In the genomic region with DNA sequence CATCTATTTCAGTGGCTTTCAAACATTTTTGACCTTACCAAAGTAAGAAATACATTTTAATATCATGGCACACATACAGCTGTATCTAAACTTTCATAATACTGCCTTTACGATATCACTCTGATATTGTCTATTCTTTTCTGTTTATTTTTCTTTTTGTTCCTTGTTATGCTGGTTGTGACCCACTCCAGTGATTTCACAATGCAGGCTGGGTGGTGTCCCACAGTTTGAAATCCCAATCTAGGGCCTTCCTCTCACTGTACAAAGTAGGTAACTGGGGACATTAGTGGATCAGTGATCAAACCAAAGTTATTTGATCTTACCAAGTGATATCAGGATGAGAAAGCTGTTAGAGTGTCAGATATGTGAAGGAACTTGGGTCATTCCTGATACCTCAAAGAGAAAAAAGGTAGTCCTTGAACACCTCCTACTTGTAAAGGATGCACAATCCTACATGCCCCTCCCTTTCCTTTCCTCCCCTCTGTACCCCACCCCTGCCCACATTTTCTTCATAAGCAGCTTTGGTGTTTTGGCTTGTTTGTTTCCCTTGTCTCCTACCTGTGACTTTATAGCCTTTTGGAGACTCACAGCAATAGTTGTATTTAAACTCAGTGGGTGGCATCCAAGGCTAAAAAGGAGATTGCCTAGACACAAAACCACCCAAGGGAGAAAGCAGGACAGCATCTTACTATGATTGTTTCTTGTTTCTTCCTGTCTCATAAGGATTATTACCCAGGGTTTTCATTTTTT, we compare ENCODE assay signal across 15 cellular contexts.
DNase-seq lines count a peak whose midpoint lies in the region; ATAC-seq and TF ChIP-seq lines count a peak whose summit lies in the region.
"Had no signal": no experiment of that assay in that cellular context is flagged by ENCODE, and none has a peak within 500 bp of the region (broad histone marks: within the 10 kb centered on the region; RNA-seq: fewer than 3 reads in every experiment).

No MANE protein-coding gene starts in this region.

- H3K4me3 Mint-ChIP-seq in activated naive CD8-positive, alpha-beta T cell treated with anti-CD3 and anti-CD28 coated beads for 36 hours, result no peak overlapping the region
- H3K4me3 Mint-ChIP-seq: endodermal cell; naive thymus-derived CD8-positive, alpha-beta T cell; WTC11 had no signal

- H3K27me3 Mint-ChIP-seq in activated naive CD8-positive, alpha-beta T cell treated with anti-CD3 and anti-CD28 coated beads for 36 hours, result peaks cover 13% of the 10 kb centered on the region

- H3K9me3 ChIP-seq in RWPE2 (ENCODE audit: severe bottlenecking), result no peaks in the 10 kb centered on the region
- H3K9me3 ChIP-seq: thyroid gland had no signal

- H3K4me1 Mint-ChIP-seq in activated naive CD8-positive, alpha-beta T cell treated with anti-CD3 and anti-CD28 coated beads for 36 hours, result peaks cover 11% of the 10 kb centered on the region
- H3K4me1 Mint-ChIP-seq: endodermal cell had no signal

- H3K9ac ChIP-seq in rectal smooth muscle tissue (ENCODE audit: low read length), result no peak overlapping the region

- H3K4me3 ChIP-seq in RWPE2 (ENCODE audit: severe bottlenecking) (no peak overlapping the region), rectal smooth muscle tissue (ENCODE audit: low read length) (no peak overlapping the region)
- H3K4me3 ChIP-seq: thyroid gland had no signal

- H3K36me3 ChIP-seq in RWPE2 (ENCODE audit: low read depth), result peaks cover 90% of the 10 kb centered on the region
- H3K36me3 ChIP-seq in rectal smooth muscle tissue (ENCODE audit: control insufficient read depth, insufficient read depth, low read length), result no peaks in the 10 kb centered on the region
- H3K36me3 ChIP-seq: thyroid gland had no signal

- H3K36me3 Mint-ChIP-seq in activated naive CD8-positive, alpha-beta T cell treated with anti-CD3 and anti-CD28 coated beads for 36 hours, result no peaks in the 10 kb centered on the region
- H3K36me3 Mint-ChIP-seq: naive thymus-derived CD8-positive, alpha-beta T cell; WTC11 had no signal

- no peak overlapping the region for H3K27ac Mint-ChIP-seq in activated naive CD8-positive, alpha-beta T cell treated with anti-CD3 and anti-CD28 coated beads for 36 hours
- H3K27ac Mint-ChIP-seq: endodermal cell; naive thymus-derived CD8-positive, alpha-beta T cell; WTC11 had no signal

- ATAC-seq in RWPE2 (ENCODE audit: low read depth) (no peak), foreskin keratinocyte (no peak)
- ATAC-seq: naive thymus-derived CD8-positive, alpha-beta T cell; WTC11 had no signal

- TF ChIP-seq CTCF in RWPE2 (IDR thresholded peaks at IDR 0.05; ENCODE audit: poor library complexity, severe bottlenecking), result no peak
- TF ChIP-seq CTCF in foreskin keratinocyte (conservative IDR thresholded peaks at IDR 0.05), result no peak

- H3K27ac ChIP-seq in RWPE2 (ENCODE audit: poor library complexity, severe bottlenecking), result peak overlapping the region; percentile 96
- H3K27ac ChIP-seq in foreskin keratinocyte, result peak overlapping the region; percentile 31
- H3K27ac ChIP-seq in rectal smooth muscle tissue (ENCODE audit: low read depth, low read length), result peak overlapping the region; percentile 43

- no peaks in the 10 kb centered on the region for H3K9me3 Mint-ChIP-seq in activated naive CD8-positive, alpha-beta T cell treated with anti-CD3 and anti-CD28 coated beads for 36 hours
- H3K9me3 Mint-ChIP-seq: endodermal cell; naive thymus-derived CD8-positive, alpha-beta T cell had no signal

- no peaks in the 10 kb centered on the region for H3K27me3 ChIP-seq in RWPE2 (ENCODE audit: insufficient read depth, poor library complexity, severe bottlenecking)
- no peaks in the 10 kb centered on the region for H3K27me3 ChIP-seq in foreskin keratinocyte
- no peaks in the 10 kb centered on the region for H3K27me3 ChIP-seq in rectal smooth muscle tissue (ENCODE audit: control insufficient read depth, insufficient read depth, low read length)
- H3K27me3 ChIP-seq: thyroid gland had no signal

- peaks cover 56% of the 10 kb centered on the region for H3K4me1 ChIP-seq in RWPE2 (ENCODE audit: insufficient read depth, poor library complexity, severe bottlenecking)
- peaks cover 39% of the 10 kb centered on the region for H3K4me1 ChIP-seq in foreskin keratinocyte
- H3K4me1 ChIP-seq in rectal smooth muscle tissue (ENCODE audit: control insufficient read depth, insufficient read depth, low read length), result peaks cover 19% of the 10 kb centered on the region

- DNase-seq in AG20443 (ENCODE audit: low spot score) (peak; percentile 23), RWPE2 (ENCODE audit: low spot score) (no peak), foreskin keratinocyte (no peak), NCI-H128 (lab: John Stamatoyannopoulos, UW; ENCODE audit: unreplicated experiment) (no peak), KG1 (lab: John Stamatoyannopoulos, UW) (no peak), OCI-M2 (lab: John Stamatoyannopoulos, UW; ENCODE audit: unreplicated experiment) (no peak)
- DNase-seq in activated naive CD8-positive, alpha-beta T cell treated with anti-CD3 and anti-CD28 coated beads for 36 hours, result no peak
- DNase-seq: endodermal cell; kidney glomerular epithelial cell; naive thymus-derived CD8-positive, alpha-beta T cell; stimulated activated CD8-positive, alpha-beta memory T cell treated with anti-CD3 and anti-CD28 coated beads, Interleukin-4, amount 100 ng/mL, for 48 hours; T-helper 1 cell; thyroid gland had no signal

Comparison
In these comparisons a context has a peak if more than half of its experiments do, and no peak if none do; other contexts are left out.
1. H3K27ac ChIP-seq: peak in every context shown above with its lines; median percentile 96 in RWPE2; 43 in rectal smooth muscle tissue; 31 in foreskin keratinocyte.